In genomic region chr16:29114476-29115012, GRCh38 we compare ENCODE assay signal across 14 cellular contexts.
DNase-seq lines count a peak whose midpoint lies in the region; ATAC-seq, FAIRE-seq and TF ChIP-seq lines count a peak whose summit lies in the region.
"Had no signal": no experiment of that assay in that cellular context is flagged by ENCODE, and none has a peak within 500 bp of the region (broad histone marks: within the 10 kb centered on the region; RNA-seq: fewer than 3 reads in every experiment).

No MANE protein-coding gene starts in this region.

- peaks cover 54 to 77% (median 64%) of the 10 kb centered on the region in 3 donors for H3K4me1 Mint-ChIP-seq in CD8-positive, alpha-beta memory T cell
- peaks cover 9% of the 10 kb centered on the region for H3K4me1 Mint-ChIP-seq in T-helper 17 cell
- peaks cover 62% of the 10 kb centered on the region for H3K4me1 Mint-ChIP-seq in stimulated activated naive CD8-positive, alpha-beta T cell treated with anti-CD3 and anti-CD28 coated beads, Interleukin-15, amount 100 ng/mL, for 72 hours

- no peaks in the 10 kb centered on the region for H4K20me1 ChIP-seq in HepG2 (ENCODE audit: insufficient read depth, low read length)

- TF ChIP-seq CTCF in HepG2 (CRISPR knock-in tag; IDR thresholded peaks at IDR 0.05) (no peak), sigmoid colon (IDR thresholded peaks at IDR 0.05) (no peak)

- no peaks in the 10 kb centered on the region for H3K27me3 ChIP-seq in CD8-positive, alpha-beta memory T cell (ENCODE audit: insufficient read depth, low read length, poor library complexity, severe bottlenecking)
- H3K27me3 ChIP-seq in HepG2 (ENCODE audit: control insufficient read depth in 1 of 2, insufficient read depth in 2 of 2, low read length in 2 of 2): peaks cover 2 to 20% of the 10 kb centered on the region in 2 experiments; a peak in 3 of 5 replicates
- H3K27me3 ChIP-seq in sigmoid colon: no peaks in the 10 kb centered on the region
- H3K27me3 ChIP-seq: MG63, Peyer's patch, suprapubic skin had no signal

- no peaks in the 10 kb centered on the region for H3K9me3 Mint-ChIP-seq in CD8-positive, alpha-beta memory T cell
- no peaks in the 10 kb centered on the region for H3K9me3 Mint-ChIP-seq in stimulated activated naive CD8-positive, alpha-beta T cell treated with anti-CD3 and anti-CD28 coated beads, Interleukin-15, amount 100 ng/mL, for 72 hours

- H3K36me3 ChIP-seq in CD8-positive, alpha-beta memory T cell (ENCODE audit: insufficient read depth, low read length): no peaks in the 10 kb centered on the region
- H3K36me3 ChIP-seq in HepG2 (replicated peaks in 1 of 2; ENCODE audit: control insufficient read depth in 1 of 2, insufficient read depth in 2 of 2, low read length in 2 of 2) (no peaks in the 10 kb centered on the region), sigmoid colon (peaks cover 0 to 18% (median 0%) of the 10 kb centered on the region in 4 donors)
- H3K36me3 ChIP-seq: MG63, suprapubic skin had no signal

- H3K4me2 ChIP-seq in HepG2 (ENCODE audit: low read depth, low read length): peak overlapping the region; percentile 79

- FAIRE-seq in HepG2 (lab: Jason Lieb, UNC) (peak; percentile 4), GM12892 (lab: Jason Lieb, UNC) (no peak)
- FAIRE-seq: astrocyte had no signal

- BruUV-seq in HepG2 (replicated peaks; lab: Mats Ljungman, UMichigan): no TSS peak

- H3K27ac Mint-ChIP-seq in CD8-positive, alpha-beta memory T cell: peak overlapping the region in 7 of 8 donors; percentile 77 to 96 (median 91)
- H3K27ac Mint-ChIP-seq in T-helper 17 cell: peak overlapping the region; percentile 70
- H3K27ac Mint-ChIP-seq in stimulated activated naive CD8-positive, alpha-beta T cell treated with anti-CD3 and anti-CD28 coated beads, Interleukin-15, amount 100 ng/mL, for 72 hours: no peak overlapping the region

- no peaks in the 10 kb centered on the region for H3K9me3 ChIP-seq in CD8-positive, alpha-beta memory T cell (ENCODE audit: low read length)
- no peaks in the 10 kb centered on the region for H3K9me3 ChIP-seq in T-helper 17 cell (ENCODE audit: control insufficient read depth, low read length, poor library complexity, severe bottlenecking)
- no peaks in the 10 kb centered on the region for H3K9me3 ChIP-seq in HepG2 (ENCODE audit: low read length)
- H3K9me3 ChIP-seq in sigmoid colon: no peaks in the 10 kb centered on the region
- H3K9me3 ChIP-seq: MG63, Peyer's patch, suprapubic skin had no signal

- peaks cover 5 to 75% (median 17%) of the 10 kb centered on the region in 3 donors for H3K36me3 Mint-ChIP-seq in CD8-positive, alpha-beta memory T cell
- peaks cover 4% of the 10 kb centered on the region for H3K36me3 Mint-ChIP-seq in T-helper 17 cell (ENCODE audit: low read depth)

- H3K4me3 ChIP-seq in CD8-positive, alpha-beta memory T cell (ENCODE audit: low read length): no peak overlapping the region
- H3K4me3 ChIP-seq in HepG2 (replicated peaks in 1 of 3; ENCODE audit: insufficient read depth in 1 of 3, low read depth in 2 of 3, low read length in 3 of 3): peak overlapping the region; percentile 27 to 57 (median 39); a peak in 4 of 6 replicates
- no peak overlapping the region for H3K4me3 ChIP-seq in sigmoid colon
- H3K4me3 ChIP-seq: MG63, Peyer's patch, suprapubic skin had no signal

- no peak overlapping the region for H3K27ac ChIP-seq in CD8-positive, alpha-beta memory T cell (ENCODE audit: low read depth, low read length)
- no peak overlapping the region for H3K27ac ChIP-seq in HepG2 (ENCODE audit: extremely low read length, insufficient read depth, low read length)
- peak overlapping the region in 3 of 4 donors; percentile 58 to 59 (median 58) for H3K27ac ChIP-seq in sigmoid colon

- H3K79me2 ChIP-seq in HepG2 (ENCODE audit: insufficient read depth, low read length): no peaks in the 10 kb centered on the region

- intact Hi-C loops in HepG2 (cut with micrococcal nuclease; ENCODE audit: unreplicated experiment): loop anchor here (1.0 kb wide), 1 partner anchor 143 kb away; no protein-coding TSS in a partner anchor
- intact Hi-C loops in sigmoid colon (cut with DNase I): loop anchor here (10.0 kb wide), 1 partner anchor 110 kb away; no protein-coding TSS in a partner anchor

- no peak overlapping the region for H2AFZ ChIP-seq in HepG2 (ENCODE audit: low read length)

- TF ChIP-seq POLR2A in HepG2 (IDR thresholded peaks at IDR 0.05; ENCODE audit: insufficient read depth in 1 of 2, low read depth in 2 of 2, low read length in 2 of 2) (no peak), sigmoid colon (IDR thresholded peaks at IDR 0.05) (no peak), GM12892 (IDR thresholded peaks at IDR 0.05; ENCODE audit: low read depth, low read length) (no peak)

- WGBS in HepG2 (ENCODE audit: low lambda C conversion rate): 8% methylated on average over 8 of the region's 8 CpGs
- 96% methylated on average over 8 of the region's 8 CpGs for WGBS in sigmoid colon, 2 donors

- TF ChIP-seq RAD21 in HepG2 (CRISPR knock-in tag; IDR thresholded peaks at IDR 0.05): no peak

- peak overlapping the region; percentile 33; the same call in 1 of the 2 replicates for H3K9ac ChIP-seq in HepG2 (ENCODE audit: insufficient read depth, low read depth, low read length)

- H3K27me3 Mint-ChIP-seq in CD8-positive, alpha-beta memory T cell: no peaks in the 10 kb centered on the region
- H3K27me3 Mint-ChIP-seq in T-helper 17 cell: no peaks in the 10 kb centered on the region
- H3K27me3 Mint-ChIP-seq in stimulated activated naive CD8-positive, alpha-beta T cell treated with anti-CD3 and anti-CD28 coated beads, Interleukin-15, amount 100 ng/mL, for 72 hours: no peaks in the 10 kb centered on the region

- TF ChIP-seq EP300 in HepG2 (IDR thresholded peaks at IDR 0.05; ENCODE audit: low read depth in 2 of 2, low read length in 2 of 2) (no peak), HepG2 (CRISPR knock-in tag; IDR thresholded peaks at IDR 0.05; ENCODE audit: borderline replicate concordance) (no peak), sigmoid colon (IDR thresholded peaks at IDR 0.05) (no peak)

- in situ Hi-C loops in HepG2 (cut with HindIII; ENCODE audit: extremely low pct_ligation_motif_present, low pct_unique_long_range_greater_than_20kb): loop anchor here (10.0 to 25.0 kb wide), 2 partner anchors 98 to 140 kb away; no protein-coding TSS in a partner anchor

- H3K4me3 Mint-ChIP-seq in CD8-positive, alpha-beta memory T cell: peak overlapping the region in 2 of 7 donors; percentile 19 to 21
- no peak overlapping the region for H3K4me3 Mint-ChIP-seq in T-helper 17 cell
- H3K4me3 Mint-ChIP-seq in stimulated activated naive CD8-positive, alpha-beta T cell treated with anti-CD3 and anti-CD28 coated beads, Interleukin-15, amount 100 ng/mL, for 72 hours: no peak overlapping the region

- POLR2A ChIA-PET in CD8-positive, alpha-beta memory T cell (lab: Charles Lee): interaction anchor here (0.5 kb wide), 1 partner anchor 141 kb away, joined by 3 read pairs; no protein-coding TSS in a partner anchor
- POLR2A ChIA-PET in HepG2 (lab: Yijun Ruan, JAX): no interaction called here

- H3K4me1 ChIP-seq in CD8-positive, alpha-beta memory T cell (ENCODE audit: insufficient read depth, low read length): peaks cover 22% of the 10 kb centered on the region
- peaks cover 27% of the 10 kb centered on the region for H3K4me1 ChIP-seq in HepG2 (ENCODE audit: insufficient read depth, low read length)
- peaks cover 0 to 17% (median 13%) of the 10 kb centered on the region in 4 donors for H3K4me1 ChIP-seq in sigmoid colon
- H3K4me1 ChIP-seq: Peyer's patch had no signal

- ATAC-seq in T-helper 17 cell (no peak), HepG2 (peak; percentile 17)
- no peak for ATAC-seq in stimulated activated naive CD8-positive, alpha-beta T cell treated with anti-CD3 and anti-CD28 coated beads, Interleukin-15, amount 100 ng/mL, for 72 hours

- no peak for DNase-seq in CD8-positive, alpha-beta memory T cell
- DNase-seq in T-helper 17 cell (no peak), HepG2 (ENCODE audit: low spot score) (no peak), sigmoid colon (no peak), NCI-H128 (lab: John Stamatoyannopoulos, UW; ENCODE audit: unreplicated experiment) (no peak), GM12892 (ENCODE audit: insufficient read length) (no peak)
- no peak for DNase-seq in stimulated activated naive CD8-positive, alpha-beta T cell treated with anti-CD3 and anti-CD28 coated beads, Interleukin-15, amount 100 ng/mL, for 72 hours
- DNase-seq: DMS 273 treated with DMSO at 0.1 percent for 48 hours, NCI-H446 treated with DMSO at 0.1 percent for 48 hours, T-helper 9 cell had no signal

- CTCF ChIA-PET in CD8-positive, alpha-beta memory T cell (lab: Charles Lee): no interaction called here
- CTCF ChIA-PET in HepG2 (lab: Yijun Ruan, JAX; ENCODE audit: low intra/inter-chr PET ratio, low total read pairs): no interaction called here

TF ChIP-seq in HepG2, 621 proteins besides CTCF, POLR2A, EP300 and RAD21 (continues in another document):
- TF ChIP-seq MLLT10 (CRISPR knock-in tag; IDR thresholded peaks at IDR 0.05) (no peak), ZSCAN5A (CRISPR knock-in tag; IDR thresholded peaks at IDR 0.05; ENCODE audit: borderline replicate concordance) (no peak), MYC (CRISPR knock-in tag; IDR thresholded peaks at IDR 0.05; ENCODE audit: borderline replicate concordance) (no peak), MEIS1 (CRISPR knock-in tag; IDR thresholded peaks at IDR 0.05; ENCODE audit: borderline replicate concordance) (no peak), REPIN1 (CRISPR knock-in tag; IDR thresholded peaks at IDR 0.05; ENCODE audit: borderline replicate concordance, low read depth) (no peak), GATAD2A (CRISPR knock-in tag; IDR thresholded peaks at IDR 0.05) (no peak), YEATS2 (CRISPR knock-in tag; IDR thresholded peaks at IDR 0.05; ENCODE audit: borderline replicate concordance) (no peak), HNRNPH1 (optimal IDR thresholded peaks at IDR 0.05; ENCODE audit: low read depth, low read length) (no peak)

Comparison
In these comparisons a context has a peak if more than half of its experiments do, and no peak if none do; other contexts are left out.
1. H3K27ac ChIP-seq: peak in sigmoid colon (3 of 4); none in CD8-positive, alpha-beta memory T cell (single experiment) and HepG2 (single experiment).
2. H3K4me3 ChIP-seq: peak in HepG2 (3 of 3); none in CD8-positive, alpha-beta memory T cell (single experiment) and sigmoid colon (0 of 4).
3. H3K27ac Mint-ChIP-seq: peak in CD8-positive, alpha-beta memory T cell (7 of 8) and T-helper 17 cell (single experiment); none in stimulated activated naive CD8-positive, alpha-beta T cell treated with anti-CD3 and anti-CD28 coated beads, Interleukin-15, amount 100 ng/mL, for 72 hours (0 of 2).